1 cellular context compared by ENCODE assay signal in genomic region chr19:17718988-17719711, GRCh38.
TF ChIP-seq lines count a peak whose summit lies in the region.

TSS of gene MAP1S (plus strand) at chr19:17719480. CDS start at chr19:17719503, 23 bp downstream.

TF ChIP-seq in H1, 55 proteins besides CTCF, POLR2A, EP300 and RAD21:
- peak; percentile 95 for TF ChIP-seq PHF8 (conservative IDR thresholded peaks at IDR 0.05; ENCODE audit: low read depth, low read length)
- TF ChIP-seq CTBP2 (IDR thresholded peaks at IDR 0.05; ENCODE audit: borderline replicate concordance, insufficient read depth, insufficient read length, low read length) = no peak
- TF ChIP-seq TBP (IDR thresholded peaks at IDR 0.05; ENCODE audit: low read depth, low read length) = peak; percentile 75
- no peak for TF ChIP-seq CEBPB (IDR thresholded peaks at IDR 0.05; ENCODE audit: low read depth, low read length)
- TF ChIP-seq SIN3A (conservative IDR thresholded peaks at IDR 0.05 in 1 of 2, IDR thresholded peaks at IDR 0.05 in 1 of 2; ENCODE audit: low read depth in 1 of 2, low read length in 2 of 2) = 0 out of 4 replicates have a peak, but pooled peaks of 1 of the 2 experiments have one; percentile 58
- no peak for TF ChIP-seq KDM5A (IDR thresholded peaks at IDR 0.05; ENCODE audit: low read length)
- TF ChIP-seq KDM4A (IDR thresholded peaks at IDR 0.05; ENCODE audit: low read depth, low read length, severe bottlenecking) = peak; percentile 69
- peak; percentile 63; the same call in 1 of the 2 replicates for TF ChIP-seq POLR2AphosphoS5 (IDR thresholded peaks at IDR 0.05; ENCODE audit: low read depth, low read length)
- TF ChIP-seq TAF7 (optimal IDR thresholded peaks at IDR 0.05; ENCODE audit: borderline replicate concordance, low read depth, low read length) = peak; percentile 80
- TF ChIP-seq TAF1 (IDR thresholded peaks at IDR 0.05; ENCODE audit: low read depth, low read length) = peak; percentile 90
- TF ChIP-seq CREB1 (IDR thresholded peaks at IDR 0.05) = peak; percentile 18; the same call in 1 of the 2 replicates
- peak; percentile 94 for TF ChIP-seq YY1 (IDR thresholded peaks at IDR 0.05; ENCODE audit: low read depth, low read length)
- no peak for TF ChIP-seq BACH1 (IDR thresholded peaks at IDR 0.05; ENCODE audit: low read length)
- peak; percentile 17; the same call in 1 of the 2 replicates for TF ChIP-seq USF2 (IDR thresholded peaks at IDR 0.05; ENCODE audit: low read length)
- TF ChIP-seq MAX (IDR thresholded peaks at IDR 0.05) = 0 out of 2 replicates have a peak, but pooled peaks have one; percentile 14
- peak; percentile 65; the same call in 1 of the 2 replicates for TF ChIP-seq SP1 (IDR thresholded peaks at IDR 0.05; ENCODE audit: low read depth, low read length)
